In the genomic region with DNA sequence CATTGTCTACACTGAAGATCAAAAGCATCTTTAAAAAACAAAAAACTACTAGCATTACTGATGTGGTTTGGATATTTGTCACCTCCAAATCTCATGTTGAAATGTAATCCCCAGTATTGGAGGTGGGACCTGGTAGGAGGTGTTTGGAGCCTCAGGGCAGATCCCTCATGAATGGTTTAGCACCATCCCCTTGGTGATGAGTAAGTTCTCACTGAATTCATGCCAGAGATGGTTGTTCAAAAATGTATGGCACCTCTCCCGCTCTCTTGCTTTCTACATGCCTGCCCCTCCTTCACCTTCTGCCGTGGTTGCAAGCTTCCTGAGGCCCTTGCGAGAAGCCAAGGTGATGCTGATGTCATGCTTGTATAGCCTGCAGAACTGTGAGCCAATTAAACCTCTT, we compare ENCODE assay signal across 21 cellular contexts.
DNase-seq lines count a peak whose midpoint lies in the region; ATAC-seq, FAIRE-seq and TF ChIP-seq lines count a peak whose summit lies in the region.
"Had no signal": no experiment of that assay in that cellular context is flagged by ENCODE, and none has a peak within 500 bp of the region (broad histone marks: within the 10 kb centered on the region; RNA-seq: fewer than 3 reads in every experiment).

No MANE protein-coding gene starts in this region.

- H3K27ac ChIP-seq in GM12878 (ENCODE audit: control insufficient read depth, insufficient read depth) (no peak overlapping the region), foreskin keratinocyte (no peak overlapping the region), GM23248 (no peak overlapping the region)
- H3K27ac ChIP-seq: C4-2B had no signal

- H3K4me2 ChIP-seq in GM12878 (ENCODE audit: control insufficient read depth, insufficient read depth), result no peak overlapping the region
- H3K4me2 ChIP-seq in GM23248 (ENCODE audit: unreplicated experiment), result no peak overlapping the region

- H3K9me3 ChIP-seq in GM12878 (replicated peaks; ENCODE audit: control insufficient read depth, insufficient read depth, low read length) (no peaks in the 10 kb centered on the region; the same call in 2 of the 3 replicates), GM23248 (ENCODE audit: low read depth) (no peaks in the 10 kb centered on the region)
- H3K9me3 ChIP-seq: Caco-2 had no signal

- peaks cover 2% of the 10 kb centered on the region for H3K27me3 Mint-ChIP-seq in activated CD8-positive, alpha-beta T cell treated with anti-CD3 and anti-CD28 coated beads, Interleukin-2, amount 10 ng/mL, durations not matched to agents 7 days and 5 days (ENCODE audit: low read depth)
- H3K27me3 Mint-ChIP-seq: IgD-negative memory B cell had no signal

- POLR2A ChIA-PET in GM12878 (lab: Charles Lee), result no interaction called here
- POLR2A ChIA-PET in activated CD8-positive, alpha-beta T cell treated with anti-CD3 and anti-CD28 coated beads, Interleukin-2, amount 10 ng/mL, durations not matched to agents 7 days and 5 days (lab: Charles Lee), result no interaction called here

- RAD21 ChIA-PET in GM12878 (lab: Charles Lee; ENCODE audit: unreplicated experiment), result no interaction called here

- TF ChIP-seq CTCF in GM12878 (IDR thresholded peaks at IDR 0.05 in 2 of 3, conservative IDR thresholded peaks at IDR 0.05 in 1 of 3; ENCODE audit: control insufficient read depth in 2 of 3, extremely low read depth in 1 of 3, insufficient read depth in 1 of 3, low read depth in 3 of 3, low read length in 3 of 3) (no peak), foreskin keratinocyte (conservative IDR thresholded peaks at IDR 0.05) (no peak)

- H3K36me3 Mint-ChIP-seq in activated CD8-positive, alpha-beta T cell treated with anti-CD3 and anti-CD28 coated beads, Interleukin-2, amount 10 ng/mL, durations not matched to agents 7 days and 5 days (ENCODE audit: low read depth), result no peaks in the 10 kb centered on the region
- H3K36me3 Mint-ChIP-seq: IgD-negative memory B cell had no signal

- TF ChIP-seq EP300 in GM12878 (IDR thresholded peaks at IDR 0.05; ENCODE audit: borderline replicate concordance in 1 of 2, control insufficient read depth in 1 of 2, low read depth in 2 of 2, low read length in 2 of 2), result no peak

- H3K4me3 ChIP-seq in GM12878 (no peak overlapping the region), GM23248 (no peak overlapping the region)

- no TSS peak for BruUV-seq in GM12878 (replicated peaks; lab: Mats Ljungman, UMichigan)

- no peak for TF ChIP-seq POLR2A in GM12878 (IDR thresholded peaks at IDR 0.05; ENCODE audit: low read depth, low read length)

- H4K20me1 ChIP-seq in GM12878 (ENCODE audit: control insufficient read depth, insufficient read depth), result no peaks in the 10 kb centered on the region
- H4K20me1 ChIP-seq in GM23248 (ENCODE audit: insufficient read depth), result no peaks in the 10 kb centered on the region

- H3K36me3 ChIP-seq in GM12878 (ENCODE audit: control insufficient read depth in 2 of 2, insufficient read depth in 2 of 2, low read length in 1 of 2) (no peaks in the 10 kb centered on the region), GM23248 (ENCODE audit: low read depth) (no peaks in the 10 kb centered on the region)

- SMC1A ChIA-PET in GM12878 (lab: Charles Lee; ENCODE audit: uncharacterized antibody, unreplicated experiment), result interaction anchor here (1.1 to 2.1 kb wide), 2 partner anchors 23 to 143 kb away, joined by 3 to 6 read pairs; no protein-coding TSS in a partner anchor

- peak; percentile 5 for DNase-seq in stimulated activated CD4-positive, alpha-beta T cell treated with anti-CD3 and anti-CD28 coated beads, Interleukin-1b, Interleukin-23, amount 100 ng/mL, for 48 hours
- no peak for DNase-seq in stimulated activated CD4-positive, alpha-beta T cell treated with anti-CD3 and anti-CD28 coated beads, Interleukin-15, amount 100 ng/mL, for 24 hours
- DNase-seq in GM12878 (ENCODE audit: low read depth, low spot score) (no peak), foreskin keratinocyte (peak; percentile 6 to 41), OCI-M2 (lab: John Stamatoyannopoulos, UW; ENCODE audit: unreplicated experiment) (no peak), GM23248 (no peak)
- no peak for DNase-seq in activated CD8-positive, alpha-beta T cell treated with anti-CD3 and anti-CD28 coated beads, Interleukin-2, amount 10 ng/mL, durations not matched to agents 7 days and 5 days
- DNase-seq: ACHN; AML-193; Caco-2; CD4-positive, alpha-beta T cell; GOT3; H7; HFFc6 had no signal

- intact Hi-C loops in GM12878 (cut with micrococcal nuclease; ENCODE audit: unreplicated experiment), result loop anchor here (10.0 kb wide), 2 partner anchors 147 to 807 kb away; no protein-coding TSS in a partner anchor

- H3K4me1 ChIP-seq in GM12878 (ENCODE audit: control insufficient read depth, insufficient read depth, low read length), result no peaks in the 10 kb centered on the region
- H3K4me1 ChIP-seq in foreskin keratinocyte, result no peaks in the 10 kb centered on the region
- no peaks in the 10 kb centered on the region for H3K4me1 ChIP-seq in GM23248 (ENCODE audit: insufficient read depth)
- H3K4me1 ChIP-seq: Caco-2 had no signal

- no peak for FAIRE-seq in GM12878 (lab: Jason Lieb, UNC)
- FAIRE-seq: A204.1, D721Med, GM12892, HepG2 had no signal

- no peak overlapping the region for H3K4me3 Mint-ChIP-seq in activated CD8-positive, alpha-beta T cell treated with anti-CD3 and anti-CD28 coated beads, Interleukin-2, amount 10 ng/mL, durations not matched to agents 7 days and 5 days
- H3K4me3 Mint-ChIP-seq: CD4-positive, alpha-beta T cell; HFFc6; IgD-negative memory B cell had no signal

- H3K27me3 ChIP-seq in GM12878 (replicated peaks in 1 of 2; ENCODE audit: control insufficient read depth in 2 of 2, insufficient read depth in 2 of 2, low read length in 1 of 2) (no peaks in the 10 kb centered on the region), foreskin keratinocyte (no peaks in the 10 kb centered on the region), GM23248 (replicated peaks; ENCODE audit: insufficient read depth) (no peaks in the 10 kb centered on the region)

- H3K9ac ChIP-seq in GM12878 (ENCODE audit: control insufficient read depth, insufficient read depth, low read length) (no peak overlapping the region), GM23248 (no peak overlapping the region)

- ATAC-seq in GM12878 (peak; percentile 27; the same call in 2 of the 3 replicates), foreskin keratinocyte (peak; percentile 60)
- no peak for ATAC-seq in activated CD8-positive, alpha-beta T cell treated with anti-CD3 and anti-CD28 coated beads, Interleukin-2, amount 10 ng/mL, durations not matched to agents 7 days and 5 days
- ATAC-seq: HCT116, HepG2 had no signal

- H3K4me1 Mint-ChIP-seq in activated CD8-positive, alpha-beta T cell treated with anti-CD3 and anti-CD28 coated beads, Interleukin-2, amount 10 ng/mL, durations not matched to agents 7 days and 5 days (ENCODE audit: low read depth), result no peaks in the 10 kb centered on the region

- no peak for TF ChIP-seq RAD21 in GM12878 (IDR thresholded peaks at IDR 0.05; ENCODE audit: insufficient read depth, low read depth, low read length)

- H3K9me3 Mint-ChIP-seq in activated CD8-positive, alpha-beta T cell treated with anti-CD3 and anti-CD28 coated beads, Interleukin-2, amount 10 ng/mL, durations not matched to agents 7 days and 5 days (ENCODE audit: insufficient read depth), result peaks cover 15% of the 10 kb centered on the region

- in situ Hi-C loops in GM12878 (cut with MboI), result no loop called here
- in situ Hi-C loops in GM23248 (cut with MboI), result no loop called here

- H3K27ac Mint-ChIP-seq in activated CD8-positive, alpha-beta T cell treated with anti-CD3 and anti-CD28 coated beads, Interleukin-2, amount 10 ng/mL, durations not matched to agents 7 days and 5 days, result no peak overlapping the region
- H3K27ac Mint-ChIP-seq: CD4-positive, alpha-beta T cell; HFFc6; IgD-negative memory B cell had no signal

- H3K9me2 ChIP-seq in GM23248 (ENCODE audit: insufficient read depth), result no peaks in the 10 kb centered on the region

- no peak overlapping the region for H2AFZ ChIP-seq in GM12878 (ENCODE audit: control insufficient read depth, low read depth, low read length)
- H2AFZ ChIP-seq in GM23248, result no peak overlapping the region

- WGBS in GM12878 (ENCODE audit: insufficient coverage, insufficient replicate concordance, low lambda C conversion rate, missing lambda C conversion rate), result 27% methylated on average over 3 of the region's 3 CpGs
- WGBS in GM23248 (ENCODE audit: low coverage in 1 of 2, low lambda C conversion rate in 2 of 2, missing lambda C conversion rate in 2 of 2), 2 experiments, result 41 to 44% methylated on average over 3 of the region's 3 CpGs

- H3K79me2 ChIP-seq in GM12878 (ENCODE audit: control insufficient read depth, insufficient read depth, low read length) (no peaks in the 10 kb centered on the region), GM23248 (ENCODE audit: insufficient read depth) (no peaks in the 10 kb centered on the region)

- H3F3A ChIP-seq in GM23248 (ENCODE audit: insufficient read depth), result no peaks in the 10 kb centered on the region

- CTCF ChIA-PET in GM12878 (lab: Yijun Ruan, JAX), result no interaction called here
- CTCF ChIA-PET in activated CD8-positive, alpha-beta T cell treated with anti-CD3 and anti-CD28 coated beads, Interleukin-2, amount 10 ng/mL, durations not matched to agents 7 days and 5 days (lab: Charles Lee), result no interaction called here

TF ChIP-seq in GM12878, 131 proteins besides CTCF, POLR2A, EP300 and RAD21 (continues in another document):
- no peak for TF ChIP-seq ZNF384 (IDR thresholded peaks at IDR 0.05; ENCODE audit: borderline replicate concordance, low read depth, low read length)
- TF ChIP-seq, protein P1, sequence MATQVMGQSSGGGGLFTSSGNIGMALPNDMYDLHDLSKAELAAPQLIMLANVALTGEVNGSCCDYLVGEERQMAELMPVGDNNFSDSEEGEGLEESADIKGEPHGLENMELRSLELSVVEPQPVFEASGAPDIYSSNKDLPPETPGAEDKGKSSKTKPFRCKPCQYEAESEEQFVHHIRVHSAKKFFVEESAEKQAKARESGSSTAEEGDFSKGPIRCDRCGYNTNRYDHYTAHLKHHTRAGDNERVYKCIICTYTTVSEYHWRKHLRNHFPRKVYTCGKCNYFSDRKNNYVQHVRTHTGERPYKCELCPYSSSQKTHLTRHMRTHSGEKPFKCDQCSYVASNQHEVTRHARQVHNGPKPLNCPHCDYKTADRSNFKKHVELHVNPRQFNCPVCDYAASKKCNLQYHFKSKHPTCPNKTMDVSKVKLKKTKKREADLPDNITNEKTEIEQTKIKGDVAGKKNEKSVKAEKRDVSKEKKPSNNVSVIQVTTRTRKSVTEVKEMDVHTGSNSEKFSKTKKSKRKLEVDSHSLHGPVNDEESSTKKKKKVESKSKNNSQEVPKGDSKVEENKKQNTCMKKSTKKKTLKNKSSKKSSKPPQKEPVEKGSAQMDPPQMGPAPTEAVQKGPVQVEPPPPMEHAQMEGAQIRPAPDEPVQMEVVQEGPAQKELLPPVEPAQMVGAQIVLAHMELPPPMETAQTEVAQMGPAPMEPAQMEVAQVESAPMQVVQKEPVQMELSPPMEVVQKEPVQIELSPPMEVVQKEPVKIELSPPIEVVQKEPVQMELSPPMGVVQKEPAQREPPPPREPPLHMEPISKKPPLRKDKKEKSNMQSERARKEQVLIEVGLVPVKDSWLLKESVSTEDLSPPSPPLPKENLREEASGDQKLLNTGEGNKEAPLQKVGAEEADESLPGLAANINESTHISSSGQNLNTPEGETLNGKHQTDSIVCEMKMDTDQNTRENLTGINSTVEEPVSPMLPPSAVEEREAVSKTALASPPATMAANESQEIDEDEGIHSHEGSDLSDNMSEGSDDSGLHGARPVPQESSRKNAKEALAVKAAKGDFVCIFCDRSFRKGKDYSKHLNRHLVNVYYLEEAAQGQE (IDR thresholded peaks at IDR 0.05; ENCODE audit: low read depth, low read length), result no peak

Comparison
In these comparisons a context has a peak if more than half of its experiments do, and no peak if none do; other contexts are left out.
1. DNase-seq: peak in stimulated activated CD4-positive, alpha-beta T cell treated with anti-CD3 and anti-CD28 coated beads, Interleukin-1b, Interleukin-23, amount 100 ng/mL, for 48 hours (single experiment) and foreskin keratinocyte (2 of 2); none in stimulated activated CD4-positive, alpha-beta T cell treated with anti-CD3 and anti-CD28 coated beads, Interleukin-15, amount 100 ng/mL, for 24 hours (single experiment), GM12878 (single experiment), OCI-M2 (single experiment), activated CD8-positive, alpha-beta T cell treated with anti-CD3 and anti-CD28 coated beads, Interleukin-2, amount 10 ng/mL, durations not matched to agents 7 days and 5 days (single experiment) and GM23248 (single experiment).